In genomic region chr15:69402816-69403215, GRCh38 we compare ENCODE assay signal across 20 cellular contexts.
"Had no signal": no experiment of that assay in that cellular context is flagged by ENCODE, and none has a peak within 500 bp of the region (broad histone marks: within the 10 kb centered on the region; RNA-seq: fewer than 3 reads in every experiment).

No MANE protein-coding gene starts in this region.

- H3K27me3 ChIP-seq: esophagus muscularis mucosa, gastroesophageal sphincter, ovary, tibial nerve had no signal

- H3K9me3 ChIP-seq: esophagus muscularis mucosa, gastroesophageal sphincter, ovary, tibial nerve had no signal

- ATAC-seq: activated CD8-positive, alpha-beta T cell treated with anti-CD3 and anti-CD28 coated beads, Interleukin-2, amount 10 ng/mL, durations not matched to agents 7 days and 5 days; activated T-cell treated with anti-CD3 and anti-CD28 coated beads, Interleukin-2, amount 50 U/mL, for 72 hours; gastroesophageal sphincter; left cardiac atrium; left ventricle myocardium superior; naive thymus-derived CD4-positive, alpha-beta T cell; sciatic nerve had no signal

- H3K36me3 ChIP-seq: esophagus muscularis mucosa, gastroesophageal sphincter, ovary, tibial nerve had no signal

- DNase-seq: activated B cell treated with CpG ODN at 0.5 μM for 24 hours; activated CD8-positive, alpha-beta T cell treated with anti-CD3 and anti-CD28 coated beads, Interleukin-2, amount 10 ng/mL, durations not matched to agents 7 days and 5 days; activated naive CD4-positive, alpha-beta T cell treated with Interleukin-2 at 50 U/mL for 16 hours; activated T-cell treated with anti-CD3 and anti-CD28 coated beads for 4 hours; activated T-cell treated with anti-CD3 and anti-CD28 coated beads, Interleukin-2, amount 50 U/mL, for 72 hours; dermis blood vessel endothelial cell; effector CD4-positive, alpha-beta T cell; hippocampal formation; left cardiac atrium; left ventricle myocardium superior; naive thymus-derived CD4-positive, alpha-beta T cell; ovary; stimulated activated CD4-positive, alpha-beta T cell treated with anti-CD3 and anti-CD28 coated beads, Interleukin-15, amount 100 ng/mL, for 24 hours; stimulated activated CD4-positive, alpha-beta T cell treated with anti-CD3 and anti-CD28 coated beads, Interleukin-2, amount 100 ng/mL, for 24 hours; stimulated activated naive CD4-positive, alpha-beta T cell had no signal

- H3K4me3 ChIP-seq: esophagus muscularis mucosa, gastroesophageal sphincter, ovary, smooth muscle cell, tibial nerve had no signal
